ENCODE assay signal across 1 cellular context in genomic region chr14:34501997-34502396, GRCh38.
TF ChIP-seq lines count a peak whose summit lies in the region.

No MANE protein-coding gene starts in this region.

TF ChIP-seq in endothelial cell of umbilical vein, 7 proteins besides CTCF, POLR2A, EP300 and RAD21:
- TF ChIP-seq POLR2AphosphoS5 (IDR thresholded peaks at IDR 0.05; ENCODE audit: insufficient read depth, low read depth, low read length) (no peak), FOS (IDR thresholded peaks at IDR 0.05; ENCODE audit: borderline replicate concordance, insufficient read depth, low read length) (peak; percentile 35)
